In the genomic region with DNA sequence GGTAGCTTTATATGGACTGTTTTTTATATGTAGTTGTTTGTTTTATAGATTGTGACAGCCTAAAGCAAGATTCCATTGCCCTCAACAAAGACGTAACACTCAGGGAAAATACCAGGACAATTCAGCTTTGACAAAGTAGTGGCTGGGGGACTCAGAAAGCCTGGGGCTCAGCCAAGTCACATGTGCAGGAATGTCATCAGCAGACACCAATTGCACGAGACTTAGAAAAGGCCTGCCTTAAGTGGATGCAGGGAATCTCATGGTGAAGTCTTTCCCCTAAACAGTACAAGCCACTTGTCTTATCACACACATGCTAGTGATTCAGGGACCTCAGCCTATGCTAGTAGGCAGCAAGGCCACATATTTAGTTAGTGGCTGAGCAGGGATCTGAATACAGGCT, we compare ENCODE assay signal across 14 cellular contexts.
DNase-seq lines count a peak whose midpoint lies in the region; ATAC-seq and TF ChIP-seq lines count a peak whose summit lies in the region.
"Had no signal": no experiment of that assay in that cellular context is flagged by ENCODE, and none has a peak within 500 bp of the region (broad histone marks: within the 10 kb centered on the region; RNA-seq: fewer than 3 reads in every experiment).

No MANE protein-coding gene starts in this region.

- no peak for ATAC-seq in HG03025 (IDR thresholded peaks at IDR 0.05; ENCODE audit: low FRiP score, unreplicated experiment)
- ATAC-seq: activated naive CD8-positive, alpha-beta T cell treated with anti-CD3 and anti-CD28 coated beads, Interleukin-2, amount 50 U/mL, for 24 hours; PC-3 had no signal

- H3K27ac ChIP-seq in epithelial cell of prostate (peak overlapping the region; percentile 95), stomach (peak overlapping the region in 3 of 5 donors; percentile 2 to 53 (median 36))

- TF ChIP-seq EP300 in stomach (IDR thresholded peaks at IDR 0.05) = no peak

- intact Hi-C loops in stomach (cut with DNase I; ENCODE audit: low total_unique reads) = no loop called here

- TF ChIP-seq CTCF in HFF-Myc (IDR thresholded peaks at IDR 0.05; ENCODE audit: low read depth, low read length, missing control alignments) = no peak
- no peak for TF ChIP-seq CTCF in stomach (IDR thresholded peaks at IDR 0.05)

- DNase-seq in HFF-Myc (ENCODE audit: extremely low read depth, low read depth) = peak; percentile 48
- DNase-seq in epithelial cell of prostate (ENCODE audit: low read depth, low spot score) = no peak
- DNase-seq in left kidney (ENCODE audit: low read depth, low spot score) = peak; percentile 66
- DNase-seq in stomach = no peak
- DNase-seq in activated naive CD4-positive, alpha-beta T cell (lab: John Stamatoyannopoulos, UW) = no peak
- DNase-seq in activated CD8-positive, alpha-beta memory T cell treated with anti-CD3 and anti-CD28 coated beads for 24 hours = no peak
- DNase-seq in activated CD4-positive, CD25-positive, alpha-beta regulatory T cell treated with anti-CD3 and anti-CD28 coated beads, Interleukin-2, amount 50 U/mL, for 72 hours = no peak
- DNase-seq: activated B cell treated with CpG ODN at 0.5 μM for 24 hours; activated naive CD8-positive, alpha-beta T cell treated with anti-CD3 and anti-CD28 coated beads, Interleukin-2, amount 50 U/mL, for 24 hours; erythroblast; NCI-H345; PC-3; T-helper 1 cell had no signal

- no peaks in the 10 kb centered on the region for H3K4me1 ChIP-seq in stomach

- no peak overlapping the region for H3K4me3 ChIP-seq in HFF-Myc (replicated peaks; ENCODE audit: low read depth, low read length)
- H3K4me3 ChIP-seq in stomach = no peak overlapping the region

- H3K9me3 ChIP-seq in stomach = no peaks in the 10 kb centered on the region

- TF ChIP-seq POLR2A in stomach (IDR thresholded peaks at IDR 0.05) = no peak

- WGBS in stomach, 5 donors = 57 to 83% (median 80%) methylated on average over 1 to 2 of the region's 2 CpGs

- no peaks in the 10 kb centered on the region for H3K36me3 ChIP-seq in stomach

- no peaks in the 10 kb centered on the region for H3K27me3 ChIP-seq in stomach

Comparison
In these comparisons a context has a peak if more than half of its experiments do, and no peak if none do; other contexts are left out.
1. DNase-seq: peak in HFF-Myc (single experiment) and left kidney (single experiment); none in epithelial cell of prostate (single experiment), stomach (single experiment), activated naive CD4-positive, alpha-beta T cell (0 of 4), activated CD8-positive, alpha-beta memory T cell treated with anti-CD3 and anti-CD28 coated beads for 24 hours (single experiment) and activated CD4-positive, CD25-positive, alpha-beta regulatory T cell treated with anti-CD3 and anti-CD28 coated beads, Interleukin-2, amount 50 U/mL, for 72 hours (single experiment).